1 cellular context compared by ENCODE assay signal in genomic region chr12:751192-751827, GRCh38.
TF ChIP-seq lines count a peak whose summit lies in the region.

No MANE protein-coding gene starts in this region.

TF ChIP-seq in K562, 482 proteins besides CTCF, POLR2A, EP300 and RAD21 (continued from another document and continues in another):
- TF ChIP-seq CHD7 (IDR thresholded peaks at IDR 0.05; ENCODE audit: low read depth, low read length) (no peak), CHD2 (IDR thresholded peaks at IDR 0.05; ENCODE audit: low read depth, low read length) (no peak), E2F6 (IDR thresholded peaks at IDR 0.05; ENCODE audit: borderline replicate concordance in 1 of 2, extremely low read depth in 1 of 2, insufficient read depth in 1 of 2, insufficient read length in 1 of 2, low read depth in 1 of 2, low read length in 1 of 2, poor library complexity in 1 of 2, severe bottlenecking in 1 of 2) (peak; percentile 92 to 94), IRF9 (tag; IDR thresholded peaks at IDR 0.05) (no peak), ZNF280B (CRISPR knock-in tag; IDR thresholded peaks at IDR 0.05) (no peak), ETV6 (IDR thresholded peaks at IDR 0.05; ENCODE audit: borderline replicate concordance in 1 of 2, low read depth in 2 of 2, low read length in 1 of 2) (0 out of 4 replicates have a peak, but pooled peaks of 1 of the 2 experiments have one; percentile 29), ETV6 (CRISPR knock-in tag; IDR thresholded peaks at IDR 0.05; ENCODE audit: borderline replicate concordance) (no peak), RUNX1 (IDR thresholded peaks at IDR 0.05; ENCODE audit: low read depth) (no peak), ZNF354B (CRISPR knock-in tag; IDR thresholded peaks at IDR 0.05) (no peak), NFATC3 (IDR thresholded peaks at IDR 0.05) (no peak), ZNF436 (CRISPR knock-in tag; IDR thresholded peaks at IDR 0.05) (no peak), ZBTB11 (CRISPR knock-in tag; IDR thresholded peaks at IDR 0.05) (peak in 1 of 3 experiments; percentile 59; a peak in 2 of 6 replicates), GMEB1 (CRISPR knock-in tag; IDR thresholded peaks at IDR 0.05) (peak; percentile 90), CBX5 (IDR thresholded peaks at IDR 0.05; ENCODE audit: borderline replicate concordance, low read depth) (peak; percentile 69; the same call in 1 of the 2 replicates), ZNF609 (CRISPR knock-in tag; IDR thresholded peaks at IDR 0.05; ENCODE audit: borderline replicate concordance) (no peak), HDAC1 (IDR thresholded peaks at IDR 0.05) (0 out of 4 replicates have a peak, but pooled peaks of 1 of the 2 experiments have one; percentile 42), MCM5 (IDR thresholded peaks at IDR 0.05; ENCODE audit: low read depth) (no peak), ZNF586 (CRISPR knock-in tag; conservative IDR thresholded peaks at IDR 0.05) (no peak), TCFL5 (CRISPR knock-in tag; conservative IDR thresholded peaks at IDR 0.05) (no peak), SRF (CRISPR knock-in tag; IDR thresholded peaks at IDR 0.05) (peak in 1 of 2 experiments; percentile 26; a peak in 1 of 4 replicates), ZNF512 (tag; IDR thresholded peaks at IDR 0.05) (no peak), POLR3G (IDR thresholded peaks at IDR 0.05; ENCODE audit: extremely low read depth, insufficient read length, insufficient replicate concordance) (no peak)
